2 cellular contexts compared by ENCODE assay signal in genomic region chr11:1832181-1832988, GRCh38.
TF ChIP-seq lines count a peak whose summit lies in the region.

No MANE protein-coding gene starts in this region.

TF ChIP-seq in HCT116, 20 proteins besides CTCF, POLR2A, EP300 and RAD21:
- TF ChIP-seq SP1 (IDR thresholded peaks at IDR 0.05; ENCODE audit: low read depth) = no peak
- 0 out of 2 replicates have a peak, but pooled peaks have one; percentile 17 for TF ChIP-seq POLR2AphosphoS5 (IDR thresholded peaks at IDR 0.05; ENCODE audit: low read depth, low read length)
- no peak for TF ChIP-seq ZBTB33 (IDR thresholded peaks at IDR 0.05; ENCODE audit: extremely low read depth, insufficient replicate concordance, low read length)
- TF ChIP-seq SIN3A (IDR thresholded peaks at IDR 0.05; ENCODE audit: low read depth) = no peak
- no peak for TF ChIP-seq CBX3 (IDR thresholded peaks at IDR 0.05; ENCODE audit: low read depth)
- no peak for TF ChIP-seq ZFX (IDR thresholded peaks at IDR 0.05)
- TF ChIP-seq ELF1 (IDR thresholded peaks at IDR 0.05; ENCODE audit: borderline replicate concordance, low read depth) = no peak
- TF ChIP-seq TCF7L2 (IDR thresholded peaks at IDR 0.05; ENCODE audit: borderline replicate concordance, extremely low read depth, insufficient read depth, insufficient read length) = no peak
- TF ChIP-seq ZNF274 (IDR thresholded peaks at IDR 0.05; ENCODE audit: low read depth, low read length) = no peak
- no peak for TF ChIP-seq MAX (IDR thresholded peaks at IDR 0.05)
- TF ChIP-seq FOSL1 (IDR thresholded peaks at IDR 0.05; ENCODE audit: low read depth) = no peak
- no peak for TF ChIP-seq JUND (IDR thresholded peaks at IDR 0.05)
- peak; percentile 44 for TF ChIP-seq YY1 (IDR thresholded peaks at IDR 0.05; ENCODE audit: extremely low read depth, insufficient replicate concordance, low read depth, low read length)
- no peak for TF ChIP-seq CEBPB (IDR thresholded peaks at IDR 0.05; ENCODE audit: low read depth)

TF ChIP-seq in WTC11, 78 proteins besides CTCF, POLR2A, EP300 and RAD21 (continues in another document):
- TF ChIP-seq CREM (CRISPR knock-in tag; IDR thresholded peaks at IDR 0.05) (no peak), JUN (CRISPR knock-in tag; IDR thresholded peaks at IDR 0.05) (no peak), SMAD4 (CRISPR knock-in tag; IDR thresholded peaks at IDR 0.05) (no peak), NFATC4 (CRISPR knock-in tag; IDR thresholded peaks at IDR 0.05) (no peak), KAT7 (CRISPR knock-in tag; IDR thresholded peaks at IDR 0.05; ENCODE audit: borderline replicate concordance) (no peak), NR2C2 (CRISPR knock-in tag; IDR thresholded peaks at IDR 0.05) (no peak), ERG (CRISPR knock-in tag; IDR thresholded peaks at IDR 0.05) (no peak), JAZF1 (CRISPR knock-in tag; IDR thresholded peaks at IDR 0.05) (no peak), ESRRA (CRISPR knock-in tag; IDR thresholded peaks at IDR 0.05; ENCODE audit: borderline replicate concordance) (no peak), ZNF416 (CRISPR knock-in tag; IDR thresholded peaks at IDR 0.05) (no peak), NR3C1 (CRISPR knock-in tag; conservative IDR thresholded peaks at IDR 0.05; ENCODE audit: low read depth) (no peak), ATF3 (CRISPR knock-in tag; conservative IDR thresholded peaks at IDR 0.05) (no peak), EMX1 (CRISPR knock-in tag; IDR thresholded peaks at IDR 0.05) (no peak), TEAD1 (CRISPR knock-in tag; IDR thresholded peaks at IDR 0.05) (no peak), TCF7 (CRISPR knock-in tag; IDR thresholded peaks at IDR 0.05; ENCODE audit: low read depth) (no peak), ATF6 (CRISPR knock-in tag; IDR thresholded peaks at IDR 0.05) (no peak), ZMAT4 (CRISPR knock-in tag; IDR thresholded peaks at IDR 0.05) (no peak), GTF2I (CRISPR knock-in tag; conservative IDR thresholded peaks at IDR 0.05) (no peak), CDX4 (CRISPR knock-in tag; IDR thresholded peaks at IDR 0.05; ENCODE audit: borderline replicate concordance) (no peak), ZNF317 (CRISPR knock-in tag; IDR thresholded peaks at IDR 0.05; ENCODE audit: borderline replicate concordance, low read depth) (no peak), FOXJ3 (CRISPR knock-in tag; IDR thresholded peaks at IDR 0.05; ENCODE audit: borderline replicate concordance) (no peak), GRHL2 (CRISPR knock-in tag; IDR thresholded peaks at IDR 0.05; ENCODE audit: insufficient replicate concordance, severe bottlenecking) (no peak), ARID4B (CRISPR knock-in tag; IDR thresholded peaks at IDR 0.05; ENCODE audit: borderline replicate concordance) (0 out of 2 replicates have a peak, but pooled peaks have one; percentile 16), MAX (CRISPR knock-in tag; IDR thresholded peaks at IDR 0.05) (no peak), ZNF121 (CRISPR knock-in tag; IDR thresholded peaks at IDR 0.05) (no peak), ZNF396 (CRISPR knock-in tag; IDR thresholded peaks at IDR 0.05; ENCODE audit: borderline replicate concordance) (no peak), RORB (CRISPR knock-in tag; IDR thresholded peaks at IDR 0.05) (no peak), PRDM15 (CRISPR knock-in tag; IDR thresholded peaks at IDR 0.05) (no peak), E2F5 (CRISPR knock-in tag; IDR thresholded peaks at IDR 0.05) (no peak), FOXK1 (CRISPR knock-in tag; IDR thresholded peaks at IDR 0.05) (no peak), CREB1 (CRISPR knock-in tag; IDR thresholded peaks at IDR 0.05) (no peak), RELA (CRISPR knock-in tag; IDR thresholded peaks at IDR 0.05; ENCODE audit: borderline replicate concordance) (no peak), ETV6 (CRISPR knock-in tag; IDR thresholded peaks at IDR 0.05) (no peak), MYBL2 (CRISPR knock-in tag; IDR thresholded peaks at IDR 0.05) (no peak), ELF4 (CRISPR knock-in tag; IDR thresholded peaks at IDR 0.05; ENCODE audit: low read depth) (no peak), HMGXB4 (CRISPR knock-in tag; IDR thresholded peaks at IDR 0.05) (peak; percentile 75; the same call in 1 of the 2 replicates), FOXP4 (CRISPR knock-in tag; IDR thresholded peaks at IDR 0.05) (no peak), ZNF423 (CRISPR knock-in tag; IDR thresholded peaks at IDR 0.05) (peak; percentile 88), ZBTB21 (CRISPR knock-in tag; IDR thresholded peaks at IDR 0.05; ENCODE audit: borderline replicate concordance) (0 out of 2 replicates have a peak, but pooled peaks have one; percentile 54)
